In genomic region chr21:41894922-41895557, GRCh38 we compare ENCODE assay signal across 14 cellular contexts. TPM values are rescaled to one million over a fixed set of nuclear protein-coding genes. Genes with fewer than 3 reads are reported as not detected.
DNase-seq lines count a peak whose midpoint lies in the region; ATAC-seq and TF ChIP-seq lines count a peak whose summit lies in the region.
"Had no signal": no experiment of that assay in that cellular context is flagged by ENCODE, and none has a peak within 500 bp of the region (broad histone marks: within the 10 kb centered on the region; RNA-seq: fewer than 3 reads in every experiment).

No MANE protein-coding gene starts in this region.

- POLR2A ChIA-PET in naive thymus-derived CD8-positive, alpha-beta T cell (lab: Charles Lee) = interaction anchor here (0.8 to 2.8 kb wide), 5 partner anchors 11 to 168 kb away, joined by 3 to 12 read pairs (median 9); partner anchors contain the start of gene PRDM15

- TF ChIP-seq CTCF in DOHH2 (IDR thresholded peaks at IDR 0.05; ENCODE audit: low read depth, low read length, poor library complexity, severe bottlenecking) (no peak), chondrocyte (IDR thresholded peaks at IDR 0.05) (no peak), stomach (IDR thresholded peaks at IDR 0.05) (no peak), endothelial cell (IDR thresholded peaks at IDR 0.05; ENCODE audit: unreplicated experiment) (no peak)

- no peaks in the 10 kb centered on the region for H4K20me1 ChIP-seq in DOHH2 (ENCODE audit: control insufficient read depth, insufficient read depth, low read depth, low read length)

- peak overlapping the region; percentile 83 for H3K27ac ChIP-seq in DOHH2 (ENCODE audit: low read depth, low read length)
- peak overlapping the region in 1 of 5 donors; percentile 17 for H3K27ac ChIP-seq in stomach

- H3K27me3 ChIP-seq in DOHH2 (ENCODE audit: control insufficient read depth, low read length) (no peaks in the 10 kb centered on the region), stomach (no peaks in the 10 kb centered on the region)

- no peak for TF ChIP-seq EP300 in stomach (IDR thresholded peaks at IDR 0.05)

- H3K4me1 Mint-ChIP-seq in chondrocyte (ENCODE audit: low read depth) (peaks cover 34% of the 10 kb centered on the region), endothelial cell (ENCODE audit: unreplicated experiment) (peaks cover 34% of the 10 kb centered on the region)
- peaks cover 20 to 48% (median 29%) of the 10 kb centered on the region in 4 donors for H3K4me1 Mint-ChIP-seq in naive thymus-derived CD8-positive, alpha-beta T cell

- no peak for TF ChIP-seq POLR2A in stomach (IDR thresholded peaks at IDR 0.05)

- H3K36me3 Mint-ChIP-seq in chondrocyte (ENCODE audit: low read depth) (peaks cover 11% of the 10 kb centered on the region), endothelial cell (ENCODE audit: low read depth, unreplicated experiment) (peaks cover 15% of the 10 kb centered on the region)
- H3K36me3 Mint-ChIP-seq in naive thymus-derived CD8-positive, alpha-beta T cell = no peaks in the 10 kb centered on the region
- H3K36me3 Mint-ChIP-seq: stimulated activated effector memory CD8-positive, alpha-beta T cell treated with anti-CD3 and anti-CD28 coated beads, Interleukin-12 subunit alpha, Interleukin-12 subunit beta, amount 100 ng/mL, for 72 hours had no signal

- DNase-seq in NCI-H226 = peak; percentile 98
- DNase-seq in chondrocyte (ENCODE audit: low spot score) = no peak
- no peak for DNase-seq in naive thymus-derived CD8-positive, alpha-beta T cell
- DNase-seq in stomach = no peak
- no peak for DNase-seq in endothelial cell (ENCODE audit: low spot score)
- no peak for DNase-seq in occipital lobe (lab: John Stamatoyannopoulos, UW)
- DNase-seq: activated B cell treated with CpG ODN at 0.5 μM for 24 hours, NCI-H1092 treated with DMSO at 0.1 percent for 48 hours, NCI-H524 treated with DMSO at 0.1 percent for 48 hours, SHP77 had no signal

- H3K4me2 ChIP-seq in DOHH2 (ENCODE audit: low read length) = peak overlapping the region; percentile 52

- H3K9me3 ChIP-seq in DOHH2 (ENCODE audit: control insufficient read depth, insufficient read depth, low read length) (no peaks in the 10 kb centered on the region), stomach (no peaks in the 10 kb centered on the region)

- H3K36me3 ChIP-seq in DOHH2 (ENCODE audit: control insufficient read depth, low read length) = peaks cover 7% of the 10 kb centered on the region; the same call in 1 of the 2 replicates
- H3K36me3 ChIP-seq in stomach = peaks cover 13 to 71% (median 56%) of the 10 kb centered on the region in 4 donors

- peaks cover 15% of the 10 kb centered on the region for H3F3A ChIP-seq in DOHH2 (ENCODE audit: control insufficient read depth, insufficient read depth)

- H3K4me3 ChIP-seq in DOHH2 (ENCODE audit: low read length) (peak overlapping the region; percentile 24), stomach (no peak overlapping the region)

- ATAC-seq in naive thymus-derived CD8-positive, alpha-beta T cell = no peak
- ATAC-seq in GM18909 (IDR thresholded peaks at IDR 0.05; ENCODE audit: poor library complexity, unreplicated experiment) = no peak
- ATAC-seq: stimulated activated effector memory CD8-positive, alpha-beta T cell treated with anti-CD3 and anti-CD28 coated beads, Interleukin-12 subunit alpha, Interleukin-12 subunit beta, amount 100 ng/mL, for 72 hours had no signal

- H3K4me1 ChIP-seq in DOHH2 (ENCODE audit: control insufficient read depth, low read length) (peaks cover 68% of the 10 kb centered on the region), stomach (peaks cover 0 to 16% (median 6%) of the 10 kb centered on the region in 4 donors)

- no peaks in the 10 kb centered on the region for H3K9me2 ChIP-seq in DOHH2 (replicated peaks; ENCODE audit: control insufficient read depth, low read length)

- H3K27ac Mint-ChIP-seq in chondrocyte (ENCODE audit: unreplicated experiment) (peak overlapping the region; percentile 85), endothelial cell (ENCODE audit: unreplicated experiment) (no peak overlapping the region)
- H3K27ac Mint-ChIP-seq in naive thymus-derived CD8-positive, alpha-beta T cell = peak overlapping the region in 6 of 10 donors; percentile 22 to 91 (median 52)

- H3K79me2 ChIP-seq in DOHH2 (ENCODE audit: control insufficient read depth, low read length) = no peaks in the 10 kb centered on the region

- 58 to 70% (median 65%) methylated on average over 13 of the region's 13 CpGs for WGBS in stomach, 5 donors

- H3K4me3 Mint-ChIP-seq in chondrocyte (ENCODE audit: unreplicated experiment) (no peak overlapping the region), endothelial cell (ENCODE audit: unreplicated experiment) (no peak overlapping the region)
- H3K4me3 Mint-ChIP-seq in naive thymus-derived CD8-positive, alpha-beta T cell = no peak overlapping the region
- H3K4me3 Mint-ChIP-seq: stimulated activated effector memory CD8-positive, alpha-beta T cell treated with anti-CD3 and anti-CD28 coated beads, Interleukin-12 subunit alpha, Interleukin-12 subunit beta, amount 100 ng/mL, for 72 hours had no signal

- intact Hi-C loops in stomach (cut with DNase I; ENCODE audit: low total_unique reads) = no loop called here

- H3K27me3 Mint-ChIP-seq in chondrocyte (ENCODE audit: low read depth) (no peaks in the 10 kb centered on the region), endothelial cell (ENCODE audit: unreplicated experiment) (peaks cover 8% of the 10 kb centered on the region)
- no peaks in the 10 kb centered on the region for H3K27me3 Mint-ChIP-seq in naive thymus-derived CD8-positive, alpha-beta T cell
- H3K27me3 Mint-ChIP-seq: activated B cell treated with CpG ODN at 0.5 μM for 24 hours; CD4-positive, CD25-positive, alpha-beta regulatory T cell had no signal

- H3K9me3 Mint-ChIP-seq in chondrocyte (ENCODE audit: low read depth) (no peaks in the 10 kb centered on the region), endothelial cell (ENCODE audit: unreplicated experiment) (no peaks in the 10 kb centered on the region)
- no peaks in the 10 kb centered on the region for H3K9me3 Mint-ChIP-seq in naive thymus-derived CD8-positive, alpha-beta T cell
- H3K9me3 Mint-ChIP-seq: activated B cell treated with CpG ODN at 0.5 μM for 24 hours; CD4-positive, CD25-positive, alpha-beta regulatory T cell; stimulated activated effector memory CD8-positive, alpha-beta T cell treated with anti-CD3 and anti-CD28 coated beads, Interleukin-12 subunit alpha, Interleukin-12 subunit beta, amount 100 ng/mL, for 72 hours had no signal

RNA-seq across cellular contexts. Expression of gene PRDM15, which starts 15.9 kb away (rescaled TPM):
- total RNA-seq in chondrocyte = 4.9 to 9.2 TPM (median 7.8 TPM) in 3 replicates
- 10 to 100 TPM; 20.6 to 23.2 TPM for total RNA-seq in naive thymus-derived CD8-positive, alpha-beta T cell
- 1 to 10 TPM in 2 of 3 donors, under 1 TPM in 1; 0.77 to 2.9 (median 2.4) TPM for polyA plus RNA-seq in naive thymus-derived CD8-positive, alpha-beta T cell
- 10 to 100 TPM in 2 of 5 donors, 1 to 10 TPM in 3; 2.6 to 44.6 (median 10.0) TPM for total RNA-seq in stomach
- 1 to 10 TPM in 2 of 3 donors, under 1 TPM in 1; 0.92 to 2.6 (median 1.4) TPM for polyA plus RNA-seq in stomach
- total RNA-seq in endothelial cell (ENCODE audit: unreplicated experiment) = 7.5 TPM
- total RNA-seq in occipital lobe = 6.7 TPM

RNA-seq across cellular contexts. Expression of gene C2CD2, which starts 58.8 kb away (rescaled TPM):
- total RNA-seq in chondrocyte (8.9 to 18.2 TPM (median 18.1 TPM) in 3 replicates), stomach (10 to 100 TPM; 13.4 to 31.9 (median 18.7) TPM), endothelial cell (ENCODE audit: unreplicated experiment) (34.3 TPM), occipital lobe (8.3 TPM)
- total RNA-seq in naive thymus-derived CD8-positive, alpha-beta T cell = 10 to 100 TPM; 13.0 to 14.6 TPM
- 1 to 10 TPM; 2.4 to 3.7 (median 2.8) TPM for polyA plus RNA-seq in naive thymus-derived CD8-positive, alpha-beta T cell
- 1 to 10 TPM; 4.6 to 9.5 (median 6.1) TPM for polyA plus RNA-seq in stomach
